In the genomic region with DNA sequence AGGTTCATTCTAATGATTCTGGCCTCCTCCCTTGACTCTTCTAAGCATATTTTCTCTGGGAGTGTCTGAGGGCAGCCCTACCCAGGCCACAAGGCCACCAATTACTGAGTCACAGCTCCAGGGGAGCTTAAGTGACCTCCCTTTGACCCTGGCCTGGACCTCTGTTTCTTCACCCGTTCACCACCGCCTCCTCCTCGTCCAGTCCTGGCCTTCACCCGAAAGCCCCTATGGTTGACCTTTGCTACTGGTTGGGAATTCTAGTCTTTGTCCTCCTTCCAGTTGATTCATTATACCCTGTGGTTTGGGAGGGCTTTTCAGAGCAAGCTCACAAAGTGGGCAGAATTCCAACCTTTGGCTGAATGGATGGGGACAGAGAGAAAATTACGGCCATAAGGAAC, we compare ENCODE assay signal across 12 cellular contexts.
DNase-seq lines count a peak whose midpoint lies in the region; ATAC-seq and TF ChIP-seq lines count a peak whose summit lies in the region.
"Had no signal": no experiment of that assay in that cellular context is flagged by ENCODE, and none has a peak within 500 bp of the region (broad histone marks: within the 10 kb centered on the region; RNA-seq: fewer than 3 reads in every experiment).

No MANE protein-coding gene starts in this region.

- H3K27me3 ChIP-seq in gastrocnemius medialis, result no peaks in the 10 kb centered on the region

- H3K27ac Mint-ChIP-seq in glutamatergic neuron (ENCODE audit: unreplicated experiment), result peak overlapping the region; percentile 93
- H3K27ac Mint-ChIP-seq: stimulated activated naive B cell treated with anti-CD40 and anti-IgM and Interleukin-4, amounts not matched to agents 10 μg/mL and 1 μg/mL and 100 μg/mL, for 72 hours had no signal

- peaks cover 36% of the 10 kb centered on the region for H3K4me1 Mint-ChIP-seq in glutamatergic neuron (ENCODE audit: low read depth, unreplicated experiment)
- H3K4me1 Mint-ChIP-seq: stimulated activated naive B cell treated with anti-CD40 and anti-IgM and Interleukin-4, amounts not matched to agents 10 μg/mL and 1 μg/mL and 100 μg/mL, for 72 hours had no signal

- H3K9me3 ChIP-seq in gastrocnemius medialis, result no peaks in the 10 kb centered on the region

- ATAC-seq in gastrocnemius medialis (no peak), HG02870 (IDR thresholded peaks at IDR 0.05; ENCODE audit: unreplicated experiment) (no peak), left lobe of liver (no peak)
- ATAC-seq: stimulated activated naive B cell treated with anti-CD40 and anti-IgM and Interleukin-4, amounts not matched to agents 10 μg/mL and 1 μg/mL and 100 μg/mL, for 72 hours had no signal

- no peak for TF ChIP-seq POLR2A in gastrocnemius medialis (IDR thresholded peaks at IDR 0.05)

- intact Hi-C loops in gastrocnemius medialis (cut with DNase I; ENCODE audit: low total_unique reads), result no loop called here

- DNase-seq in GM03348 (ENCODE audit: low spot score), result peak; percentile 63
- peak; percentile 95 for DNase-seq in SW480 (ENCODE audit: low spot score)
- DNase-seq in glutamatergic neuron, result no peak
- DNase-seq in gastrocnemius medialis, result no peak
- DNase-seq in GM13977 (ENCODE audit: low spot score), result no peak
- DNase-seq in left lobe of liver (ENCODE audit: low spot score), result no peak
- DNase-seq in NCI-H226, result no peak
- DNase-seq: activated CD4-positive, alpha-beta T cell treated with anti-CD3 and anti-CD28 coated beads for 4 hours; GDM1; retina; stimulated activated naive B cell treated with anti-CD40 and anti-IgM and Interleukin-4, amounts not matched to agents 10 μg/mL and 1 μg/mL and 100 μg/mL, for 72 hours had no signal

- H3K27ac ChIP-seq in gastrocnemius medialis, result peak overlapping the region; percentile 10 to 76 (median 56)

- TF ChIP-seq CTCF in glutamatergic neuron (IDR thresholded peaks at IDR 0.05; ENCODE audit: partially characterized antibody, unreplicated experiment), result no peak
- no peak for TF ChIP-seq CTCF in gastrocnemius medialis (IDR thresholded peaks at IDR 0.05 in 4 of 5, conservative IDR thresholded peaks at IDR 0.05 in 1 of 5)
- no peak for TF ChIP-seq CTCF in GM13977 (IDR thresholded peaks at IDR 0.05; ENCODE audit: extremely low read depth, insufficient read depth, missing control alignments)

- peaks cover 0 to 9% of the 10 kb centered on the region in 2 donors for H3K4me1 ChIP-seq in gastrocnemius medialis

- no peak overlapping the region for H3K4me3 ChIP-seq in gastrocnemius medialis

- in situ Hi-C loops in gastrocnemius medialis (cut with MboI; ENCODE audit: low sequenced_read_pairs in 4 of 4) (no loop called here), GM13977 (cut with MboI; ENCODE audit: low pct_unique_long_range_greater_than_20kb, low sequenced_read_pairs, unreplicated experiment) (no loop called here)

- peaks cover 6% of the 10 kb centered on the region for H3K9me3 Mint-ChIP-seq in glutamatergic neuron (ENCODE audit: unreplicated experiment)
- H3K9me3 Mint-ChIP-seq: stimulated activated naive B cell treated with anti-CD40 and anti-IgM and Interleukin-4, amounts not matched to agents 10 μg/mL and 1 μg/mL and 100 μg/mL, for 72 hours had no signal

- no peaks in the 10 kb centered on the region for H3K36me3 Mint-ChIP-seq in glutamatergic neuron (ENCODE audit: unreplicated experiment)

- peaks cover 4% of the 10 kb centered on the region for H3K27me3 Mint-ChIP-seq in glutamatergic neuron (ENCODE audit: unreplicated experiment)

- peak overlapping the region; percentile 48 for H3K4me3 Mint-ChIP-seq in glutamatergic neuron (ENCODE audit: unreplicated experiment)
- H3K4me3 Mint-ChIP-seq: stimulated activated naive B cell treated with anti-CD40 and anti-IgM and Interleukin-4, amounts not matched to agents 10 μg/mL and 1 μg/mL and 100 μg/mL, for 72 hours had no signal

- H3K36me3 ChIP-seq in gastrocnemius medialis, result no peaks in the 10 kb centered on the region

Comparison
In these comparisons a context has a peak if more than half of its experiments do, and no peak if none do; other contexts are left out.
1. DNase-seq: peak in GM03348 (single experiment) and SW480 (single experiment); none in glutamatergic neuron (single experiment), gastrocnemius medialis (0 of 2), GM13977 (single experiment), left lobe of liver (single experiment) and NCI-H226 (single experiment).